Comparison of ENCODE assay signal across 1 cellular context in genomic region chr4:56978750-56979303, GRCh38.
TF ChIP-seq lines count a peak whose summit lies in the region.

Gene POLR2B (plus strand): TSS chr4:56978896. CDS start chr4:56978986, 90 bp downstream.

TF ChIP-seq in HEK293, 187 proteins besides CTCF, POLR2A, EP300 and RAD21 (continued from another document and continues in another):
- TF ChIP-seq, protein P1, sequence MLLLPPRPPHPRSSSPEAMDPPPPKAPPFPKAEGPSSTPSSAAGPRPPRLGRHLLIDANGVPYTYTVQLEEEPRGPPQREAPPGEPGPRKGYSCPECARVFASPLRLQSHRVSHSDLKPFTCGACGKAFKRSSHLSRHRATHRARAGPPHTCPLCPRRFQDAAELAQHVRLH (tag by site-specific recombination; IDR thresholded peaks at IDR 0.05), result no peak
- no peak for TF ChIP-seq YY2 (tag by site-specific recombination; IDR thresholded peaks at IDR 0.05)
- no peak for TF ChIP-seq GLI4 (tag by site-specific recombination; IDR thresholded peaks at IDR 0.05)
- no peak for TF ChIP-seq ZNF544 (tag by site-specific recombination; IDR thresholded peaks at IDR 0.05)
- TF ChIP-seq ZFP37 (tag by site-specific recombination; IDR thresholded peaks at IDR 0.05), result 0 out of 2 replicates have a peak, but pooled peaks have one; percentile 23
- no peak for TF ChIP-seq ZNF274 (IDR thresholded peaks at IDR 0.05; ENCODE audit: low read length)
- no peak for TF ChIP-seq ZNF274 (tag by site-specific recombination; IDR thresholded peaks at IDR 0.05; ENCODE audit: borderline replicate concordance)
- TF ChIP-seq, protein P2, sequence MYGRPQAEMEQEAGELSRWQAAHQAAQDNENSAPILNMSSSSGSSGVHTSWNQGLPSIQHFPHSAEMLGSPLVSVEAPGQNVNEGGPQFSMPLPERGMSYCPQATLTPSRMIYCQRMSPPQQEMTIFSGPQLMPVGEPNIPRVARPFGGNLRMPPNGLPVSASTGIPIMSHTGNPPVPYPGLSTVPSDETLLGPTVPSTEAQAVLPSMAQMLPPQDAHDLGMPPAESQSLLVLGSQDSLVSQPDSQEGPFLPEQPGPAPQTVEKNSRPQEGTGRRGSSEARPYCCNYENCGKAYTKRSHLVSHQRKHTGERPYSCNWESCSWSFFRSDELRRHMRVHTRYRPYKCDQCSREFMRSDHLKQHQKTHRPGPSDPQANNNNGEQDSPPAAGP (tag by site-specific recombination; IDR thresholded peaks at IDR 0.05), result no peak
- TF ChIP-seq ZNF692 (tag by site-specific recombination; IDR thresholded peaks at IDR 0.05), result 0 out of 2 replicates have a peak, but pooled peaks have one; percentile 37
- no peak for TF ChIP-seq ZNF341 (tag by site-specific recombination; IDR thresholded peaks at IDR 0.05; ENCODE audit: low read depth)
- TF ChIP-seq, protein P3, sequence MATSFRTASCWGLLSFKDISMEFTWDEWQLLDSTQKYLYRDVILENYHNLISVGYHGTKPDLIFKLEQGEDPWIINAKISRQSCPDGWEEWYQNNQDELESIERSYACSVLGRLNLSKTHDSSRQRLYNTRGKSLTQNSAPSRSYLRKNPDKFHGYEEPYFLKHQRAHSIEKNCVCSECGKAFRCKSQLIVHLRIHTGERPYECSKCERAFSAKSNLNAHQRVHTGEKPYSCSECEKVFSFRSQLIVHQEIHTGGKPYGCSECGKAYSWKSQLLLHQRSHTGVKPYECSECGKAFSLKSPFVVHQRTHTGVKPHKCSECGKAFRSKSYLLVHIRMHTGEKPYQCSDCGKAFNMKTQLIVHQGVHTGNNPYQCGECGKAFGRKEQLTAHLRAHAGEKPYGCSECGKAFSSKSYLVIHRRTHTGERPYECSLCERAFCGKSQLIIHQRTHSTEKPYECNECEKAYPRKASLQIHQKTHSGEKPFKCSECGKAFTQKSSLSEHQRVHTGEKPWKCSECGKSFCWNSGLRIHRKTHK (tag by site-specific recombination; IDR thresholded peaks at IDR 0.05), result no peak
- TF ChIP-seq ZNF302 (tag by site-specific recombination; IDR thresholded peaks at IDR 0.05; ENCODE audit: low read depth), result no peak
- no peak for TF ChIP-seq MYNN (tag by site-specific recombination; IDR thresholded peaks at IDR 0.05; ENCODE audit: borderline replicate concordance)
- no peak for TF ChIP-seq ZNF266 (tag by site-specific recombination; IDR thresholded peaks at IDR 0.05; ENCODE audit: low read depth)
- no peak for TF ChIP-seq ZNF549 (tag by site-specific recombination; IDR thresholded peaks at IDR 0.05)
- TF ChIP-seq ZBTB20 (tag by site-specific recombination; IDR thresholded peaks at IDR 0.05), result peak; percentile 0
- TF ChIP-seq KLF10 (tag by site-specific recombination; IDR thresholded peaks at IDR 0.05), result no peak
- no peak for TF ChIP-seq KLF8 (tag by site-specific recombination; IDR thresholded peaks at IDR 0.05)
- TF ChIP-seq ZNF10 (tag by site-specific recombination; IDR thresholded peaks at IDR 0.05), result no peak
- peak; percentile 88 for TF ChIP-seq ZNF76 (tag by site-specific recombination; IDR thresholded peaks at IDR 0.05; ENCODE audit: borderline replicate concordance, low read depth)
- TF ChIP-seq ZNF639 (tag by site-specific recombination; IDR thresholded peaks at IDR 0.05), result no peak
- no peak for TF ChIP-seq ZNF830 (tag by site-specific recombination; IDR thresholded peaks at IDR 0.05; ENCODE audit: low read depth)
- TF ChIP-seq ZNF792 (tag by site-specific recombination; IDR thresholded peaks at IDR 0.05), result no peak
- no peak for TF ChIP-seq REPIN1 (tag by site-specific recombination; IDR thresholded peaks at IDR 0.05; ENCODE audit: low read depth)
- no peak for TF ChIP-seq ZNF148 (tag by site-specific recombination; IDR thresholded peaks at IDR 0.05; ENCODE audit: borderline replicate concordance)
- no peak for TF ChIP-seq BCL11A (tag by site-specific recombination; IDR thresholded peaks at IDR 0.05; ENCODE audit: low read depth)
- TF ChIP-seq ZNF423 (tag by site-specific recombination; IDR thresholded peaks at IDR 0.05), result no peak
- no peak for TF ChIP-seq ZNF16 (tag by site-specific recombination; IDR thresholded peaks at IDR 0.05; ENCODE audit: low read depth)
- TF ChIP-seq, protein P4, sequence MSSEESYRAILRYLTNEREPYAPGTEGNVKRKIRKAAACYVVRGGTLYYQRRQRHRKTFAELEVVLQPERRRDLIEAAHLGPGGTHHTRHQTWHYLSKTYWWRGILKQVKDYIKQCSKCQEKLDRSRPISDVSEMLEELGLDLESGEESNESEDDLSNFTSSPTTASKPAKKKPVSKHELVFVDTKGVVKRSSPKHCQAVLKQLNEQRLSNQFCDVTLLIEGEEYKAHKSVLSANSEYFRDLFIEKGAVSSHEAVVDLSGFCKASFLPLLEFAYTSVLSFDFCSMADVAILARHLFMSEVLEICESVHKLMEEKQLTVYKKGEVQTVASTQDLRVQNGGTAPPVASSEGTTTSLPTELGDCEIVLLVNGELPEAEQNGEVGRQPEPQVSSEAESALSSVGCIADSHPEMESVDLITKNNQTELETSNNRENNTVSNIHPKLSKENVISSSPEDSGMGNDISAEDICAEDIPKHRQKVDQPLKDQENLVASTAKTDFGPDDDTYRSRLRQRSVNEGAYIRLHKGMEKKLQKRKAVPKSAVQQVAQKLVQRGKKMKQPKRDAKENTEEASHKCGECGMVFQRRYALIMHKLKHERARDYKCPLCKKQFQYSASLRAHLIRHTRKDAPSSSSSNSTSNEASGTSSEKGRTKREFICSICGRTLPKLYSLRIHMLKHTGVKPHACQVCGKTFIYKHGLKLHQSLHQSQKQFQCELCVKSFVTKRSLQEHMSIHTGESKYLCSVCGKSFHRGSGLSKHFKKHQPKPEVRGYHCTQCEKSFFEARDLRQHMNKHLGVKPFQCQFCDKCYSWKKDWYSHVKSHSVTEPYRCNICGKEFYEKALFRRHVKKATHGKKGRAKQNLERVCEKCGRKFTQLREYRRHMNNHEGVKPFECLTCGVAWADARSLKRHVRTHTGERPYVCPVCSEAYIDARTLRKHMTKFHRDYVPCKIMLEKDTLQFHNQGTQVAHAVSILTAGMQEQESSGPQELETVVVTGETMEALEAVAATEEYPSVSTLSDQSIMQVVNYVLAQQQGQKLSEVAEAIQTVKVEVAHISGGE (tag by site-specific recombination; conservative IDR thresholded peaks at IDR 0.05; ENCODE audit: low read depth), result peak; percentile 44; the same call in 1 of the 2 replicates
- peak; percentile 29; the same call in 1 of the 2 replicates for TF ChIP-seq ZFHX2 (tag by site-specific recombination; conservative IDR thresholded peaks at IDR 0.05)
- TF ChIP-seq EGR2 (tag by site-specific recombination; IDR thresholded peaks at IDR 0.05; ENCODE audit: low read depth), result no peak
- no peak for TF ChIP-seq ZNF791 (tag by site-specific recombination; IDR thresholded peaks at IDR 0.05)
- TF ChIP-seq, protein P5, sequence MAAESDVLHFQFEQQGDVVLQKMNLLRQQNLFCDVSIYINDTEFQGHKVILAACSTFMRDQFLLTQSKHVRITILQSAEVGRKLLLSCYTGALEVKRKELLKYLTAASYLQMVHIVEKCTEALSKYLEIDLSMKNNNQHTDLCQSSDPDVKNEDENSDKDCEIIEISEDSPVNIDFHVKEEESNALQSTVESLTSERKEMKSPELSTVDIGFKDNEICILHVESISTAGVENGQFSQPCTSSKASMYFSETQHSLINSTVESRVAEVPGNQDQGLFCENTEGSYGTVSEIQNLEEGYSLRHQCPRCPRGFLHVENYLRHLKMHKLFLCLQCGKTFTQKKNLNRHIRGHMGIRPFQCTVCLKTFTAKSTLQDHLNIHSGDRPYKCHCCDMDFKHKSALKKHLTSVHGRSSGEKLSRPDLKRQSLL (tag by site-specific recombination; IDR thresholded peaks at IDR 0.05), result no peak
- TF ChIP-seq ZNF175 (tag by site-specific recombination; IDR thresholded peaks at IDR 0.05), result no peak
- TF ChIP-seq ZNF843 (tag by site-specific recombination; IDR thresholded peaks at IDR 0.05), result peak; percentile 43; the same call in 1 of the 2 replicates
- TF ChIP-seq ZBTB48 (tag by site-specific recombination; IDR thresholded peaks at IDR 0.05), result 0 out of 2 replicates have a peak, but pooled peaks have one; percentile 47
- TF ChIP-seq ZBTB21 (tag by site-specific recombination; IDR thresholded peaks at IDR 0.05), result 0 out of 2 replicates have a peak, but pooled peaks have one; percentile 15
- TF ChIP-seq IKZF3 (tag by site-specific recombination; IDR thresholded peaks at IDR 0.05), result no peak
- TF ChIP-seq ZSCAN4 (tag by site-specific recombination; IDR thresholded peaks at IDR 0.05), result no peak
- TF ChIP-seq BCL11B (tag by site-specific recombination; IDR thresholded peaks at IDR 0.05; ENCODE audit: low read depth), result no peak
- no peak for TF ChIP-seq ZBTB8A (tag by site-specific recombination; IDR thresholded peaks at IDR 0.05)
- no peak for TF ChIP-seq ZNF391 (tag by site-specific recombination; IDR thresholded peaks at IDR 0.05; ENCODE audit: borderline replicate concordance, low read depth)
- TF ChIP-seq, protein P6, sequence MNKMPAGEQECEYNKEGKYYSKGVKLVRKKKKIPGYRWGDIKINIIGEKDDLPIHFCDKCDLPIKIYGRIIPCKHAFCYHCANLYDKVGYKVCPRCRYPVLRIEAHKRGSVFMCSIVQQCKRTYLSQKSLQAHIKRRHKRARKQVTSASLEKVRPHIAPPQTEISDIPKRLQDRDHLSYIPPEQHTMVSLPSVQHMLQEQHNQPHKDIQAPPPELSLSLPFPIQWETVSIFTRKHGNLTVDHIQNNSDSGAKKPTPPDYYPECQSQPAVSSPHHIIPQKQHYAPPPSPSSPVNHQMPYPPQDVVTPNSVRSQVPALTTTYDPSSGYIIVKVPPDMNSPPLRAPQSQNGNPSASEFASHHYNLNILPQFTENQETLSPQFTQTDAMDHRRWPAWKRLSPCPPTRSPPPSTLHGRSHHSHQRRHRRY (tag by site-specific recombination; IDR thresholded peaks at IDR 0.05), result no peak
- TF ChIP-seq ZNF837 (tag by site-specific recombination; IDR thresholded peaks at IDR 0.05), result no peak
- no peak for TF ChIP-seq ZNF521 (tag by site-specific recombination; IDR thresholded peaks at IDR 0.05)
- no peak for TF ChIP-seq ZNF510 (tag by site-specific recombination; IDR thresholded peaks at IDR 0.05; ENCODE audit: insufficient replicate concordance)
- TF ChIP-seq AEBP2 (tag by site-specific recombination; IDR thresholded peaks at IDR 0.05; ENCODE audit: borderline replicate concordance), result no peak
- no peak for TF ChIP-seq ZEB2 (tag by site-specific recombination; IDR thresholded peaks at IDR 0.05)
- no peak for TF ChIP-seq GFI1B (tag by site-specific recombination; IDR thresholded peaks at IDR 0.05)
- no peak for TF ChIP-seq ZNF677 (tag by site-specific recombination; IDR thresholded peaks at IDR 0.05)
- TF ChIP-seq ZXDB (tag by site-specific recombination; IDR thresholded peaks at IDR 0.05), result no peak
- no peak for TF ChIP-seq ZNF596 (tag by site-specific recombination; IDR thresholded peaks at IDR 0.05)
